In genomic region chr9:16131269-16131668, GRCh38 we compare ENCODE assay signal across 15 cellular contexts.
A peak's percentile ranks its signal among the peaks of the same experiment; 100 is the strongest.
DNase-seq lines count a peak whose midpoint lies in the region; ATAC-seq, FAIRE-seq and TF ChIP-seq lines count a peak whose summit lies in the region.
"Had no signal": no experiment of that assay in that cellular context is flagged by ENCODE, and none has a peak within 500 bp of the region (broad histone marks: within the 10 kb centered on the region; RNA-seq: fewer than 3 reads in every experiment).

No MANE protein-coding gene starts in this region.

- H3K27me3 ChIP-seq in BE2C (no peaks in the 10 kb centered on the region), GM12878 (replicated peaks in 1 of 2; ENCODE audit: control insufficient read depth in 2 of 2, insufficient read depth in 2 of 2, low read length in 1 of 2) (no peaks in the 10 kb centered on the region; a peak in 1 of 4 replicates)
- H3K27me3 ChIP-seq: gastroesophageal sphincter, thyroid gland had no signal

- H3K36me3 ChIP-seq in BE2C (no peaks in the 10 kb centered on the region), GM12878 (ENCODE audit: control insufficient read depth in 2 of 2, insufficient read depth in 2 of 2, low read length in 1 of 2) (no peaks in the 10 kb centered on the region), kidney (ENCODE audit: control insufficient read depth in 1 of 2, insufficient read depth in 2 of 2, low read length in 2 of 2) (no peaks in the 10 kb centered on the region), OCI-LY7 (ENCODE audit: insufficient read depth, low read length) (no peaks in the 10 kb centered on the region)
- H3K36me3 ChIP-seq: gastroesophageal sphincter, thyroid gland had no signal

- CTCF ChIA-PET in GM12878 (lab: Yijun Ruan, JAX), result interaction anchor here (0.6 to 4.1 kb wide), 4 partner anchors 12 to 291 kb away, joined by 3 to 49 read pairs (median 22); no protein-coding TSS in a partner anchor
- CTCF ChIA-PET in OCI-LY7 (lab: Charles Lee; ENCODE audit: unreplicated experiment), result no interaction called here

- 29% methylated on average over 6 of the region's 6 CpGs for WGBS in GM12878 (ENCODE audit: insufficient coverage, insufficient replicate concordance, low lambda C conversion rate, missing lambda C conversion rate)

- H2AFZ ChIP-seq in GM12878 (ENCODE audit: control insufficient read depth, low read depth, low read length) (no peak overlapping the region), OCI-LY7 (ENCODE audit: low read length) (no peak overlapping the region)

- H3K9me2 ChIP-seq in OCI-LY7 (ENCODE audit: insufficient read depth, low read length), result no peaks in the 10 kb centered on the region

- DNase-seq in BE2C (no peak), HFF-Myc (ENCODE audit: extremely low read depth, low read depth) (no peak), GM12878 (ENCODE audit: low read depth, low spot score) (no peak), kidney (no peak), NCI-H2227 (lab: John Stamatoyannopoulos, UW; ENCODE audit: unreplicated experiment) (no peak), OCI-LY7 (ENCODE audit: low spot score) (no peak), dedifferentiated amniotic fluid mesenchymal stem cell (ENCODE audit: extremely low spot score) (no peak)
- no peak for DNase-seq in activated T-cell treated with anti-CD3 and anti-CD28 coated beads, Interleukin-2, amount 50 U/mL, for 1 hour
- DNase-seq: activated T-cell treated with anti-CD3 and anti-CD28 coated beads, Interleukin-2, amount 50 U/mL, for 4 hours; midbrain; NCI-H1436 treated with DMSO at 0.1 percent for 48 hours; thyroid gland had no signal

- H3K4me3 ChIP-seq in BE2C (ENCODE audit: low read depth, low read length), result no peak overlapping the region
- H3K4me3 ChIP-seq in HFF-Myc (replicated peaks; ENCODE audit: low read depth, low read length), result no peak overlapping the region
- no peak overlapping the region for H3K4me3 ChIP-seq in GM12878
- H3K4me3 ChIP-seq in kidney (ENCODE audit: low read length in 2 of 2), result no peak overlapping the region
- H3K4me3 ChIP-seq in OCI-LY7 (ENCODE audit: low read depth, low read length, poor library complexity, severe bottlenecking), result no peak overlapping the region
- H3K4me3 ChIP-seq: gastroesophageal sphincter, thyroid gland had no signal

- no peaks in the 10 kb centered on the region; the same call in 1 of the 2 replicates for H3K9me3 ChIP-seq in BE2C
- no peaks in the 10 kb centered on the region; the same call in 2 of the 3 replicates for H3K9me3 ChIP-seq in GM12878 (replicated peaks; ENCODE audit: control insufficient read depth, insufficient read depth, low read length)
- H3K9me3 ChIP-seq in kidney (ENCODE audit: control insufficient read depth in 1 of 2, low read length in 2 of 2), result no peaks in the 10 kb centered on the region
- H3K9me3 ChIP-seq in OCI-LY7 (ENCODE audit: low read length), result no peaks in the 10 kb centered on the region
- H3K9me3 ChIP-seq: thyroid gland had no signal

- no peak overlapping the region for H3K27ac ChIP-seq in GM12878 (ENCODE audit: control insufficient read depth, insufficient read depth)
- H3K27ac ChIP-seq in kidney (ENCODE audit: low read depth in 2 of 2, low read length in 2 of 2), result no peak overlapping the region
- H3K27ac ChIP-seq in OCI-LY7 (ENCODE audit: low read depth, low read length, poor library complexity, severe bottlenecking), result no peak overlapping the region
- H3K27ac ChIP-seq: gastroesophageal sphincter, thyroid gland, VCaP had no signal

- H4K20me1 ChIP-seq in GM12878 (ENCODE audit: control insufficient read depth, insufficient read depth), result no peaks in the 10 kb centered on the region
- H4K20me1 ChIP-seq in OCI-LY7 (ENCODE audit: insufficient read depth, low read length), result no peaks in the 10 kb centered on the region

- peaks cover 8% of the 10 kb centered on the region for H3K4me1 ChIP-seq in BE2C
- H3K4me1 ChIP-seq in GM12878 (ENCODE audit: control insufficient read depth, insufficient read depth, low read length), result no peaks in the 10 kb centered on the region
- no peaks in the 10 kb centered on the region for H3K4me1 ChIP-seq in kidney (ENCODE audit: control insufficient read depth in 1 of 2, insufficient read depth in 1 of 2, low read depth in 1 of 2, low read length in 2 of 2)
- H3K4me1 ChIP-seq in OCI-LY7 (ENCODE audit: insufficient read depth, low read length, poor library complexity, severe bottlenecking), result no peaks in the 10 kb centered on the region
- H3K4me1 ChIP-seq: gastroesophageal sphincter had no signal

- POLR2A ChIA-PET in GM12878 (lab: Charles Lee), result no interaction called here
- POLR2A ChIA-PET in OCI-LY7 (lab: Charles Lee), result no interaction called here

- H3K79me2 ChIP-seq in GM12878 (ENCODE audit: control insufficient read depth, insufficient read depth, low read length) (no peaks in the 10 kb centered on the region), OCI-LY7 (ENCODE audit: insufficient read depth, low read depth, low read length) (no peaks in the 10 kb centered on the region)

- no peak for TF ChIP-seq EP300 in GM12878 (IDR thresholded peaks at IDR 0.05; ENCODE audit: borderline replicate concordance in 1 of 2, control insufficient read depth in 1 of 2, low read depth in 2 of 2, low read length in 2 of 2)

- no peak for FAIRE-seq in GM12878 (lab: Jason Lieb, UNC)
- no peak for FAIRE-seq in kidney (lab: Jason Lieb, UNC)
- FAIRE-seq: GM12891 had no signal

- TF ChIP-seq CTCF in BE2C (IDR thresholded peaks at IDR 0.05; ENCODE audit: low read depth, low read length) (peak; percentile 55), HFF-Myc (IDR thresholded peaks at IDR 0.05; ENCODE audit: low read depth, low read length, missing control alignments) (peak; percentile 34), GM12878 (IDR thresholded peaks at IDR 0.05 in 2 of 3, conservative IDR thresholded peaks at IDR 0.05 in 1 of 3; ENCODE audit: control insufficient read depth in 2 of 3, extremely low read depth in 1 of 3, insufficient read depth in 1 of 3, low read depth in 3 of 3, low read length in 3 of 3) (peak in 1 of 3 experiments; percentile 20; a peak in 2 of 6 replicates), kidney (IDR thresholded peaks at IDR 0.05; ENCODE audit: borderline replicate concordance, extremely low read depth, insufficient read depth) (peak; percentile 8), OCI-LY7 (conservative IDR thresholded peaks at IDR 0.05; ENCODE audit: low read length) (no peak)

- peak; percentile 18; the same call in 1 of the 2 replicates for TF ChIP-seq RAD21 in GM12878 (IDR thresholded peaks at IDR 0.05; ENCODE audit: insufficient read depth, low read depth, low read length)

- intact Hi-C loops in GM12878 (cut with micrococcal nuclease; ENCODE audit: unreplicated experiment), result no loop called here
- intact Hi-C loops in kidney (cut with DNase I), result no loop called here
- intact Hi-C loops in OCI-LY7 (cut with micrococcal nuclease; ENCODE audit: unreplicated experiment), result loop anchor here (5.0 kb wide), 1 partner anchor 259 kb away; no protein-coding TSS in a partner anchor

- H3K9ac ChIP-seq in GM12878 (ENCODE audit: control insufficient read depth, insufficient read depth, low read length), result no peak overlapping the region
- no peak overlapping the region for H3K9ac ChIP-seq in kidney (ENCODE audit: low read length in 2 of 2)

- SMC1A ChIA-PET in GM12878 (lab: Charles Lee; ENCODE audit: uncharacterized antibody, unreplicated experiment), result interaction anchor here (0.9 to 4.1 kb wide), 3 partner anchors 92 to 258 kb away, joined by 3 to 30 read pairs (median 4); no protein-coding TSS in a partner anchor

- no peak overlapping the region for H3K4me2 ChIP-seq in GM12878 (ENCODE audit: control insufficient read depth, insufficient read depth)
- H3K4me2 ChIP-seq in OCI-LY7 (ENCODE audit: low read length), result no peak overlapping the region

- BruUV-seq in GM12878 (replicated peaks; lab: Mats Ljungman, UMichigan) (no TSS peak), OCI-LY7 (replicated peaks; lab: Mats Ljungman, UMichigan) (no TSS peak)

- ATAC-seq in GM12878, result no peak
- ATAC-seq: activated T-cell treated with anti-CD3 and anti-CD28 coated beads, Interleukin-2, amount 50 U/mL, for 4 hours; gastroesophageal sphincter had no signal

- in situ Hi-C loops in GM12878 (cut with MboI), result loop anchor here (10.0 kb wide), 1 partner anchor 256 kb away; no protein-coding TSS in a partner anchor

- TF ChIP-seq POLR2A in GM12878 (IDR thresholded peaks at IDR 0.05; ENCODE audit: low read depth, low read length), result no peak

- RAD21 ChIA-PET in GM12878 (lab: Charles Lee; ENCODE audit: unreplicated experiment), result interaction anchor here (1.6 kb wide), 1 partner anchor 258 kb away, joined by 4 read pairs; no protein-coding TSS in a partner anchor

TF ChIP-seq in GM12878, 131 proteins besides CTCF, POLR2A, EP300 and RAD21 (continues in another document):
- no peak for TF ChIP-seq NFYA (IDR thresholded peaks at IDR 0.05; ENCODE audit: borderline replicate concordance, low read depth, low read length)
- TF ChIP-seq USF1 (IDR thresholded peaks at IDR 0.05; ENCODE audit: borderline replicate concordance, extremely low read length, insufficient read depth, low read depth, low read length), result no peak
- no peak for TF ChIP-seq ZNF274 (IDR thresholded peaks at IDR 0.05; ENCODE audit: insufficient read depth, insufficient read length)
